In the genomic region with DNA sequence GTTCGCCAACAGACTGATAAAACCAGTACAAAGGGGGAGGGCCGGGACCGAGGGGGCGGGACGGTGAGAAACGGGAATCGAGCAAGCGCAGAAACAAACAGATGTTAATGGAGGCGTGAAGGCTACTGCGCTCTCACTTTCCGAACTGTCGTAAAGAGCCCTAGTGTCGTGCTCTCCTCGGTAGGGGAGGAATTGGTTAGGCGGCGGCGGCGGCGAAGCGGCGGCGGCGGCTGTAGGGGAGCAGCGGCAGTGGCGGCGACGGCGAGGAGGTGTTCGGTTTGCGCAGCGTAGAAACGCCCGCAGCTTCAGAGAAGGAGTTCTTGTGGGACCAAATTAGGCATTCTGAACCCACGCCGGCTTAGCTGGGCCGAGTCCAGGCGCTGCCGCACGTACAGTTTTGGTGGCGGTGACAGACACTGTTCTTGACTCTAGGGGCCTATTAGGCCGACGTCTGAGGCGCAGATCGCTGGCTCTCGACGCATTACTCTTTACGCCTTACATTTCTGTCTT, we compare ENCODE assay signal across 8 cellular contexts. TPM values are rescaled to one million over a fixed set of nuclear protein-coding genes. Genes with fewer than 3 reads are reported as not detected.
A peak's percentile ranks its signal among the peaks of the same experiment; 100 is the strongest.
DNase-seq lines count a peak whose midpoint lies in the region; ATAC-seq and TF ChIP-seq lines count a peak whose summit lies in the region.

A gene (plus strand): TSS at position 163 of the 510 bp plus-strand sequence. CDS start 43,160 bp downstream, outside the sequence.

- H3K36me3 ChIP-seq in Loucy (ENCODE audit: insufficient read depth, low read length), result no peaks in the 10 kb centered on the region; the same call in 1 of the 2 replicates

- no peaks in the 10 kb centered on the region for H3K9me3 ChIP-seq in Loucy (ENCODE audit: insufficient read depth, low read depth, low read length)

- peak within 1 kb of the TSS; percentile 100 for H2AFZ ChIP-seq in Loucy (ENCODE audit: low read length)

- peak within 1 kb of the TSS; percentile 82 for H3K9ac ChIP-seq in Loucy (ENCODE audit: low read depth, low read length, poor library complexity, severe bottlenecking)

- H3K4me3 Mint-ChIP-seq in natural killer cell treated with Interleukin-12 subunit alpha and Interleukin-12 subunit beta and Interleukin-15 and Interleukin-18, amount 100 ng/mL, for 72 hours, result peak within 1 kb of the TSS; percentile 95

- H3K27me3 ChIP-seq in Loucy (ENCODE audit: insufficient read depth, low read length, poor library complexity, severe bottlenecking), result no peaks in the 10 kb centered on the region

- peak; percentile 58; the same call in 1 of the 2 replicates for TF ChIP-seq POLR2A in Raji (IDR thresholded peaks at IDR 0.05; ENCODE audit: insufficient read depth, low read depth, low read length)

- peak; percentile 96 to 97 for ATAC-seq in natural killer cell treated with Interleukin-12 subunit alpha and Interleukin-12 subunit beta and Interleukin-15 and Interleukin-18, amount 100 ng/mL, for 72 hours
- peak; percentile 86 for ATAC-seq in stimulated activated naive CD8-positive, alpha-beta T cell treated with anti-CD3 and anti-CD28 coated beads, Interleukin-15, Interleukin-2, amounts not matched to agents 100 U/mL and 50 U/mL, for 24 hours

- H4K20me1 ChIP-seq in Loucy (ENCODE audit: insufficient read depth, low read length, poor library complexity, severe bottlenecking), result peaks cover 44% of the 10 kb centered on the region

- DNase-seq in Daoy (ENCODE audit: low read depth) (peak; percentile 96), GOT3 (lab: John Stamatoyannopoulos, UW) (peak; percentile 38), fibroblast of pulmonary artery (ENCODE audit: low read depth) (peak; percentile 98)
- DNase-seq in activated T-helper 9 cell treated with anti-CD3 and anti-CD28 coated beads, Interleukin-2, amount 50 U/mL, for 16 hours (ENCODE audit: low read depth), result peak; percentile 82
- DNase-seq in natural killer cell treated with Interleukin-12 subunit alpha and Interleukin-12 subunit beta and Interleukin-15 and Interleukin-18, amount 100 ng/mL, for 72 hours (ENCODE audit: low spot score), result peak; percentile 93
- DNase-seq in stimulated activated naive CD8-positive, alpha-beta T cell treated with anti-CD3 and anti-CD28 coated beads, Interleukin-15, Interleukin-2, amounts not matched to agents 100 U/mL and 50 U/mL, for 24 hours, result peak; percentile 88

- no peak for TF ChIP-seq CTCF in Loucy (conservative IDR thresholded peaks at IDR 0.05; ENCODE audit: low read length)
- TF ChIP-seq CTCF in fibroblast of pulmonary artery (IDR thresholded peaks at IDR 0.05; ENCODE audit: low read length, missing control alignments), result no peak

- H3K79me2 ChIP-seq in Loucy (ENCODE audit: insufficient read depth, low read length), result peaks cover 50% of the 10 kb centered on the region

- H3K4me1 Mint-ChIP-seq in natural killer cell treated with Interleukin-12 subunit alpha and Interleukin-12 subunit beta and Interleukin-15 and Interleukin-18, amount 100 ng/mL, for 72 hours (ENCODE audit: low read depth in 2 of 2), result peaks cover 31 to 36% of the 10 kb centered on the region in 2 donors

- H3K9me2 ChIP-seq in Loucy (replicated peaks; ENCODE audit: low read depth, low read length), result no peaks in the 10 kb centered on the region

- peak within 1 kb of the TSS; percentile 84 to 97 for H3K27ac Mint-ChIP-seq in natural killer cell treated with Interleukin-12 subunit alpha and Interleukin-12 subunit beta and Interleukin-15 and Interleukin-18, amount 100 ng/mL, for 72 hours

- H3K4me1 ChIP-seq in Loucy (ENCODE audit: insufficient read depth, low read length, poor library complexity, severe bottlenecking), result peaks cover 37% of the 10 kb centered on the region

- no peaks in the 10 kb centered on the region for H3F3A ChIP-seq in Loucy (ENCODE audit: low read depth)

- H3K9me3 Mint-ChIP-seq in natural killer cell treated with Interleukin-12 subunit alpha and Interleukin-12 subunit beta and Interleukin-15 and Interleukin-18, amount 100 ng/mL, for 72 hours, result no peaks in the 10 kb centered on the region

- H3K4me3 ChIP-seq in Loucy (ENCODE audit: low read length, poor library complexity, severe bottlenecking), result peak within 1 kb of the TSS; percentile 95
- H3K4me3 ChIP-seq in fibroblast of pulmonary artery (replicated peaks; ENCODE audit: low read depth, low read length), result peak within 1 kb of the TSS; percentile 98

- peaks cover 4% of the 10 kb centered on the region for H3K36me3 Mint-ChIP-seq in natural killer cell treated with Interleukin-12 subunit alpha and Interleukin-12 subunit beta and Interleukin-15 and Interleukin-18, amount 100 ng/mL, for 72 hours

- peak within 1 kb of the TSS; percentile 99 for H3K4me2 ChIP-seq in Loucy (ENCODE audit: low read depth, low read length, poor library complexity, severe bottlenecking)

- no peaks in the 10 kb centered on the region for H3K27me3 Mint-ChIP-seq in natural killer cell treated with Interleukin-12 subunit alpha and Interleukin-12 subunit beta and Interleukin-15 and Interleukin-18, amount 100 ng/mL, for 72 hours

RNA-seq across cellular contexts. Expression of the gene that starts here (rescaled TPM):
- total RNA-seq in Daoy (2014; rRNA removed; shearing (Covaris generic)), result 7.5 and 19.0 TPM in 2 replicates
- 10 to 100 TPM; 43.5 to 57.7 TPM for total RNA-seq in natural killer cell treated with Interleukin-12 subunit alpha and Interleukin-12 subunit beta and Interleukin-15 and Interleukin-18, amount 100 ng/mL, for 72 hours

Comparison
In these comparisons a context has a peak if more than half of its experiments do, and no peak if none do; other contexts are left out.
1. Peak in every context shown above with its lines: DNase-seq, ATAC-seq and H3K4me3 ChIP-seq.
2. DNase-seq: peak in every context shown above with its lines; median percentile 98 in fibroblast of pulmonary artery; 96 in Daoy; 93 in natural killer cell treated with Interleukin-12 subunit alpha and Interleukin-12 subunit beta and Interleukin-15 and Interleukin-18, amount 100 ng/mL, for 72 hours; 88 in stimulated activated naive CD8-positive, alpha-beta T cell treated with anti-CD3 and anti-CD28 coated beads, Interleukin-15, Interleukin-2, amounts not matched to agents 100 U/mL and 50 U/mL, for 24 hours; 82 in activated T-helper 9 cell treated with anti-CD3 and anti-CD28 coated beads, Interleukin-2, amount 50 U/mL, for 16 hours; 38 in GOT3.